18 cellular contexts compared by ENCODE assay signal in genomic region chr21:17370263-17370662, GRCh38.
DNase-seq lines count a peak whose midpoint lies in the region; ATAC-seq and TF ChIP-seq lines count a peak whose summit lies in the region.
"Had no signal": no experiment of that assay in that cellular context is flagged by ENCODE, and none has a peak within 500 bp of the region (broad histone marks: within the 10 kb centered on the region; RNA-seq: fewer than 3 reads in every experiment).

No MANE protein-coding gene starts in this region.

- H3K36me3 Mint-ChIP-seq in MCF 10A (ENCODE audit: insufficient read depth, unreplicated experiment), result no peaks in the 10 kb centered on the region
- H3K36me3 Mint-ChIP-seq in endodermal cell (ENCODE audit: low read depth), result no peaks in the 10 kb centered on the region
- H3K36me3 Mint-ChIP-seq: CD8-positive, alpha-beta memory T cell; stimulated activated memory B cell treated with anti-CD40 and anti-IgM and Interleukin-4, amounts not matched to agents 10 μg/mL and 1 μg/mL and 100 μg/mL, for 72 hours had no signal

- H3K36me3 ChIP-seq in endodermal cell (ENCODE audit: control insufficient read depth, insufficient read depth, low read length) (no peaks in the 10 kb centered on the region), mesendoderm (ENCODE audit: control insufficient read depth, insufficient read depth, low read length) (no peaks in the 10 kb centered on the region)
- H3K36me3 ChIP-seq: transverse colon had no signal

- intact Hi-C loops in MCF 10A (cut with micrococcal nuclease), result no loop called here

- no peak overlapping the region for H3K4me3 Mint-ChIP-seq in MCF 10A (ENCODE audit: unreplicated experiment)
- H3K4me3 Mint-ChIP-seq in endodermal cell, result no peak overlapping the region
- H3K4me3 Mint-ChIP-seq: activated B cell treated with CpG ODN at 0.5 μM for 24 hours; CD8-positive, alpha-beta memory T cell; effector memory CD8-positive, alpha-beta T cell; natural killer cell treated with Interleukin-12 subunit alpha and Interleukin-12 subunit beta and Interleukin-15 and Interleukin-18, amount 100 ng/mL, for 72 hours; stimulated activated memory B cell treated with anti-CD40 and anti-IgM and Interleukin-4, amounts not matched to agents 10 μg/mL and 1 μg/mL and 100 μg/mL, for 72 hours had no signal

- H3K4ac ChIP-seq in mesendoderm (ENCODE audit: low read depth, low read length), result peak overlapping the region; percentile 52

- WGBS in endodermal cell (ENCODE audit: insufficient coverage in 1 of 2, insufficient read length in 1 of 2), 2 experiments, result 92 to 96% methylated on average over 4 to 5 of the region's 5 CpGs
- WGBS in mesendoderm (ENCODE audit: extremely low coverage, insufficient coverage, low lambda C conversion rate), result no CpG with 5 or more reads among the region's 5 CpGs

- H2BK15ac ChIP-seq in mesendoderm (replicated peaks; ENCODE audit: low read depth), result no peak overlapping the region

- H3K4me3 ChIP-seq in endodermal cell (ENCODE audit: low read length), result no peak overlapping the region
- H3K4me3 ChIP-seq in mesendoderm (ENCODE audit: low read length), result no peak overlapping the region
- H3K4me3 ChIP-seq: transverse colon had no signal

- H2BK120ac ChIP-seq in mesendoderm (ENCODE audit: low read depth, low read length), result no peak overlapping the region

- DNase-seq in T47D (ENCODE audit: low read depth in 1 of 2, low spot score in 1 of 2) (peak; percentile 18 to 69), MCF 10A (ENCODE audit: unreplicated experiment) (no peak), endodermal cell (peak; percentile 42), mesendoderm (peak; percentile 29), putamen (ENCODE audit: low spot score) (no peak), ACHN (no peak)
- DNase-seq: activated B cell treated with CpG ODN at 0.5 μM for 24 hours; CD8-positive, alpha-beta memory T cell; cerebellar nuclear complex; effector memory CD8-positive, alpha-beta T cell; NCI-H446 treated with DMSO at 0.1 percent for 48 hours; SHP77; transverse colon had no signal

- no peak overlapping the region for H4K8ac ChIP-seq in mesendoderm (ENCODE audit: low read depth, low read length)

- no peak overlapping the region for H3K9ac ChIP-seq in endodermal cell (ENCODE audit: extremely low read depth, low read length, poor library complexity, severe bottlenecking)
- no peak overlapping the region for H3K9ac ChIP-seq in mesendoderm (ENCODE audit: low read length)

- H3K79me2 ChIP-seq in mesendoderm (ENCODE audit: control insufficient read depth, insufficient read depth, low read length), result no peaks in the 10 kb centered on the region

- no peaks in the 10 kb centered on the region for H3K27me3 ChIP-seq in endodermal cell (ENCODE audit: control insufficient read depth, insufficient read depth, low read length, poor library complexity, severe bottlenecking)
- no peaks in the 10 kb centered on the region for H3K27me3 ChIP-seq in mesendoderm (ENCODE audit: insufficient read depth, low read length, poor library complexity)
- H3K27me3 ChIP-seq: transverse colon had no signal

- H4K5ac ChIP-seq in mesendoderm (ENCODE audit: low read length), result no peak overlapping the region

- CTCF ChIA-PET in MCF 10A (lab: Yijun Ruan, JAX), result no interaction called here

- no peak overlapping the region for H2AK5ac ChIP-seq in mesendoderm (ENCODE audit: low read length)

- TF ChIP-seq CTCF in MCF 10A (IDR thresholded peaks at IDR 0.05; ENCODE audit: unreplicated experiment), result no peak
- TF ChIP-seq CTCF in endodermal cell (conservative IDR thresholded peaks at IDR 0.05), result no peak

- ATAC-seq in GM18867 (IDR thresholded peaks at IDR 0.05; ENCODE audit: unreplicated experiment) (no peak), HG03354 (IDR thresholded peaks at IDR 0.05; ENCODE audit: poor library complexity, severe bottlenecking, unreplicated experiment) (no peak)
- ATAC-seq: effector memory CD8-positive, alpha-beta T cell; natural killer cell treated with Interleukin-12 subunit alpha and Interleukin-12 subunit beta and Interleukin-15 and Interleukin-18, amount 100 ng/mL, for 72 hours; stimulated activated memory B cell treated with anti-CD40 and anti-IgM and Interleukin-4, amounts not matched to agents 10 μg/mL and 1 μg/mL and 100 μg/mL, for 72 hours had no signal

- no peak overlapping the region for H3K4me2 ChIP-seq in mesendoderm (ENCODE audit: low read length)

- H2BK5ac ChIP-seq in mesendoderm (ENCODE audit: low read length), result no peak overlapping the region

- POLR2A ChIA-PET in MCF 10A (lab: Yijun Ruan, JAX), result no interaction called here

- H3K9me3 Mint-ChIP-seq in MCF 10A (ENCODE audit: unreplicated experiment), result no peaks in the 10 kb centered on the region
- H3K9me3 Mint-ChIP-seq in endodermal cell, result peaks cover 7% of the 10 kb centered on the region
- H3K9me3 Mint-ChIP-seq: stimulated activated memory B cell treated with anti-CD40 and anti-IgM and Interleukin-4, amounts not matched to agents 10 μg/mL and 1 μg/mL and 100 μg/mL, for 72 hours had no signal

- no peak overlapping the region for H3K56ac ChIP-seq in mesendoderm (ENCODE audit: low read length)

- H3K27ac ChIP-seq in endodermal cell (ENCODE audit: low read depth, low read length), result no peak overlapping the region
- H3K27ac ChIP-seq in mesendoderm (ENCODE audit: low read depth, low read length), result no peak overlapping the region
- H3K27ac ChIP-seq: transverse colon had no signal

- no peaks in the 10 kb centered on the region for H3K9me3 ChIP-seq in endodermal cell (ENCODE audit: control insufficient read depth, low read length)
- H3K9me3 ChIP-seq: transverse colon had no signal

- in situ Hi-C loops in T47D (cut with HindIII; ENCODE audit: low pct_unique_long_range_greater_than_20kb, low sequenced_read_pairs), result no loop called here
- in situ Hi-C loops in ACHN (cut with HindIII; ENCODE audit: low pct_ligation_motif_present, low pct_unique_long_range_greater_than_20kb, low sequenced_read_pairs), result no loop called here

- H3K4me1 ChIP-seq in endodermal cell (ENCODE audit: control insufficient read depth, insufficient read depth, low read length) (no peaks in the 10 kb centered on the region), mesendoderm (ENCODE audit: control insufficient read depth, low read depth, low read length) (no peaks in the 10 kb centered on the region)

- no peak overlapping the region for H3K23ac ChIP-seq in mesendoderm (ENCODE audit: low read length)

- H3K27me3 Mint-ChIP-seq in MCF 10A (ENCODE audit: insufficient read depth, unreplicated experiment), result no peaks in the 10 kb centered on the region
- no peaks in the 10 kb centered on the region for H3K27me3 Mint-ChIP-seq in endodermal cell (ENCODE audit: insufficient read depth)
- H3K27me3 Mint-ChIP-seq: activated B cell treated with CpG ODN at 0.5 μM for 24 hours; natural killer cell treated with Interleukin-12 subunit alpha and Interleukin-12 subunit beta and Interleukin-15 and Interleukin-18, amount 100 ng/mL, for 72 hours; stimulated activated memory B cell treated with anti-CD40 and anti-IgM and Interleukin-4, amounts not matched to agents 10 μg/mL and 1 μg/mL and 100 μg/mL, for 72 hours had no signal

- no peak overlapping the region for H3K18ac ChIP-seq in mesendoderm (ENCODE audit: low read length)

- no peaks in the 10 kb centered on the region for H3K79me1 ChIP-seq in mesendoderm (ENCODE audit: low read length)

- BruUV-seq in MCF 10A (replicated peaks; lab: Mats Ljungman, UMichigan), result no TSS peak

- peaks cover 7% of the 10 kb centered on the region for H3K4me1 Mint-ChIP-seq in MCF 10A (ENCODE audit: insufficient read depth, unreplicated experiment)
- peaks cover 10% of the 10 kb centered on the region for H3K4me1 Mint-ChIP-seq in endodermal cell
- H3K4me1 Mint-ChIP-seq: activated B cell treated with CpG ODN at 0.5 μM for 24 hours; CD8-positive, alpha-beta memory T cell; stimulated activated memory B cell treated with anti-CD40 and anti-IgM and Interleukin-4, amounts not matched to agents 10 μg/mL and 1 μg/mL and 100 μg/mL, for 72 hours had no signal

- H3K27ac Mint-ChIP-seq in MCF 10A (ENCODE audit: low read depth, unreplicated experiment), result no peak overlapping the region
- no peak overlapping the region for H3K27ac Mint-ChIP-seq in endodermal cell
- H3K27ac Mint-ChIP-seq: activated B cell treated with CpG ODN at 0.5 μM for 24 hours; activated T-helper 2 cell treated with anti-CD3 and anti-CD28 coated beads, Interferon-gamma antibody, Interleukin-2, Interleukin-4, amounts not matched to agents 10 μg/mL and 5 μg/mL and 100 μg/mL, durations not matched to agents 14 hours and 24 hours and 36 hours; CD8-positive, alpha-beta memory T cell; effector memory CD8-positive, alpha-beta T cell; natural killer cell treated with Interleukin-12 subunit alpha and Interleukin-12 subunit beta and Interleukin-15 and Interleukin-18, amount 100 ng/mL, for 72 hours; stimulated activated memory B cell treated with anti-CD40 and anti-IgM and Interleukin-4, amounts not matched to agents 10 μg/mL and 1 μg/mL and 100 μg/mL, for 72 hours had no signal

Comparison
In these comparisons a context has a peak if more than half of its experiments do, and no peak if none do; other contexts are left out.
1. DNase-seq: peak in T47D (2 of 2), endodermal cell (single experiment) and mesendoderm (single experiment); none in MCF 10A (single experiment), putamen (single experiment) and ACHN (single experiment).